23 cellular contexts compared by ENCODE assay signal in the genomic region with DNA sequence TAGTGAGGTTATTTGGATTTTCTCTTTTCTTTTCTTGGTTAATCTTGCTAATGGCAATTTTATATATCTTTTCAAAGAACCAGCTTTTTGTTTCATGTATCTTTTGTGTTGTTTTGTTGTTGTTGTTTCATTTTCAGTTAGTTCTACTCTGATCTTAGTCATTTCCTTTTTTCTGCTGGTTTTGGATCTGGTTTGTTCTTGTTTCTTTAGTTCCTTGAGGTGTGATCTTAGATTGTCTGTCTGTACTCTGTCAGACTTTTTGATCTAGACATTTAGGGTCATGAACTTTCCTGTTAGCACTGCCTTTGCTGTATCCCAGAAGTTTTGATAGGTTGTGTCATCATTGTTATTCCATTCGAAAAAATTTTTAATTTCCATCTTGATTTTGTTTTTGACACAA.
"Had no signal": no experiment of that assay in that cellular context is flagged by ENCODE, and none has a peak within 500 bp of the region (broad histone marks: within the 10 kb centered on the region; RNA-seq: fewer than 3 reads in every experiment).

No MANE protein-coding gene starts in this region.

- H3K27ac ChIP-seq: brain microvascular endothelial cell, coronary artery, dorsolateral prefrontal cortex, WERI-Rb-1 had no signal

- DNase-seq: activated B cell treated with CpG ODN at 0.5 μM for 24 hours; activated CD4-positive, alpha-beta memory T cell treated with anti-CD3 and anti-CD28 coated beads, Interleukin-2, amount 10 ng/mL, durations not matched to agents 7 days and 5 days; activated CD4-positive, alpha-beta T cell treated with anti-CD3 and anti-CD28 coated beads, Interleukin-2, amount 10 ng/mL, durations not matched to agents 24 days and 14 days; activated CD4-positive, alpha-beta T cell treated with anti-CD3 and anti-CD28 coated beads, Interleukin-2, amount 50 U/mL, for 4 hours; activated gamma-delta T cell; activated naive CD4-positive, alpha-beta T cell; activated naive CD4-positive, alpha-beta T cell treated with anti-CD3 and anti-CD28 coated beads, Interleukin-2, amount 10 ng/mL, durations not matched to agents 7 days and 5 days; activated T-cell treated with anti-CD3 and anti-CD28 coated beads, Interleukin-2, amount 50 U/mL, for 48 hours; amniotic stem cell; anterior cingulate cortex; brain microvascular endothelial cell; dorsolateral prefrontal cortex; effector memory CD4-positive, alpha-beta T cell; endodermal cell; foreskin fibroblast; head of caudate nucleus; hippocampal formation; T1000; WERI-Rb-1 had no signal

- H3K27me3 ChIP-seq: brain microvascular endothelial cell had no signal

- H3K4me3 ChIP-seq: coronary artery, dorsolateral prefrontal cortex had no signal

- ATAC-seq: activated CD4-positive, CD25-positive, alpha-beta regulatory T cell treated with anti-CD3 and anti-CD28 coated beads, Interleukin-2, amount 50 U/mL, for 24 hours; activated naive CD4-positive, alpha-beta T cell treated with anti-CD3 and anti-CD28 coated beads, Interleukin-2, amount 50 U/mL, for 72 hours; esophagus mucosa had no signal

- H3K36me3 ChIP-seq: brain microvascular endothelial cell, WERI-Rb-1 had no signal
